ENCODE assay signal across 10 cellular contexts in the genomic region with DNA sequence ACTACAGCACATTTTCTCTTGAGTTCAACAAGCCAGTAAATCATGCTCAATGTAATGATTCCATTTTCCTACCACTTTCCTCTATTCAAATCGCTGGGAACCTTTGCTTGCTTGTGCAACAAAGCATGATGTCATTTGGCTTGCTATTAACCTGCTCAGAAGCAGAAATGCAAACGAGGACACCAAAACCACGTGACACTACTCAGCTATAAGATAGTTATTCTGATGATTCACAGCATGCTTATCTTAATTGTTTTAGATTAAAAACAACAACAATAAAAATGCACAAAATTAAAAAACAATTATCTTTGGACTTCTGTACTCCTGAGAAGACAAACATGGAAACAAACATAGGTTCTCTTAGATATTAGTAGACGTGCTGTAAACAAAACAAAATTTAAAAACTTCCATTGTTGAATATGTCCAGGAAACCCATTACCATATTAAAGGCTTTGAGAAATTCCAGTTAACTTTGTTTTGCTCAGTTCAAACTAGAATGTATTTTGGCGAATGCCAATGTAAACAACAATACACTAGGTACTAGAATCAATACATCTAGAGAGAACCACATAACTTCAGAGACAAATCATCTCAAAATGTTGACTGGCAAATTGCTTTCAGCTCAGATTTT.
DNase-seq lines count a peak whose midpoint lies in the region; ATAC-seq, FAIRE-seq and TF ChIP-seq lines count a peak whose summit lies in the region.
"Had no signal": no experiment of that assay in that cellular context is flagged by ENCODE, and none has a peak within 500 bp of the region (broad histone marks: within the 10 kb centered on the region; RNA-seq: fewer than 3 reads in every experiment).

No MANE protein-coding gene starts in this region.

- no peak overlapping the region for H3K4me2 ChIP-seq in GM12878 (ENCODE audit: control insufficient read depth, insufficient read depth)

- no TSS peak for BruUV-seq in GM12878 (replicated peaks; lab: Mats Ljungman, UMichigan)

- H3K27me3 ChIP-seq in GM12878 (replicated peaks in 1 of 2; ENCODE audit: control insufficient read depth in 2 of 2, insufficient read depth in 2 of 2, low read length in 1 of 2), result no peaks in the 10 kb centered on the region
- H3K27me3 ChIP-seq: tibial artery had no signal

- no peaks in the 10 kb centered on the region for H3K36me3 Mint-ChIP-seq in activated CD4-positive, alpha-beta T cell treated with anti-CD3 and anti-CD28 coated beads, Interleukin-2, amount 10 ng/mL, durations not matched to agents 7 days and 5 days (ENCODE audit: low read depth)
- no peaks in the 10 kb centered on the region for H3K36me3 Mint-ChIP-seq in immature natural killer cell
- H3K36me3 Mint-ChIP-seq: natural killer cell treated with Interleukin-12 subunit alpha and Interleukin-12 subunit beta and Interleukin-15 and Interleukin-18, amount 100 ng/mL, for 72 hours had no signal

- TF ChIP-seq CTCF in GM12878 (IDR thresholded peaks at IDR 0.05 in 2 of 3, conservative IDR thresholded peaks at IDR 0.05 in 1 of 3; ENCODE audit: control insufficient read depth in 2 of 3, extremely low read depth in 1 of 3, insufficient read depth in 1 of 3, low read depth in 3 of 3, low read length in 3 of 3), result no peak

- no peak for TF ChIP-seq EP300 in GM12878 (IDR thresholded peaks at IDR 0.05; ENCODE audit: borderline replicate concordance in 1 of 2, control insufficient read depth in 1 of 2, low read depth in 2 of 2, low read length in 2 of 2)

- no peak overlapping the region for H2AFZ ChIP-seq in GM12878 (ENCODE audit: control insufficient read depth, low read depth, low read length)

- RAD21 ChIA-PET in GM12878 (lab: Charles Lee; ENCODE audit: unreplicated experiment), result no interaction called here

- FAIRE-seq in GM12878 (lab: Jason Lieb, UNC), result no peak

- no peaks in the 10 kb centered on the region for H3K9me3 Mint-ChIP-seq in activated CD4-positive, alpha-beta T cell treated with anti-CD3 and anti-CD28 coated beads, Interleukin-2, amount 10 ng/mL, durations not matched to agents 7 days and 5 days
- no peaks in the 10 kb centered on the region for H3K9me3 Mint-ChIP-seq in immature natural killer cell
- H3K9me3 Mint-ChIP-seq: natural killer cell treated with Interleukin-12 subunit alpha and Interleukin-12 subunit beta and Interleukin-15 and Interleukin-18, amount 100 ng/mL, for 72 hours had no signal

- CTCF ChIA-PET in GM12878 (lab: Yijun Ruan, JAX), result interaction anchor here (1.0 to 3.5 kb wide), 3 partner anchors 41 to 86 kb away, joined by 3 to 16 read pairs (median 3); no protein-coding TSS in a partner anchor
- CTCF ChIA-PET in activated CD4-positive, alpha-beta T cell treated with anti-CD3 and anti-CD28 coated beads, Interleukin-2, amount 10 ng/mL, durations not matched to agents 7 days and 5 days (lab: Charles Lee), result interaction anchor here (1.3 kb wide), 1 partner anchor 8 kb away, joined by 3 read pairs; no protein-coding TSS in a partner anchor

- no peak for TF ChIP-seq RAD21 in GM12878 (IDR thresholded peaks at IDR 0.05; ENCODE audit: insufficient read depth, low read depth, low read length)

- H3K27me3 Mint-ChIP-seq in activated CD4-positive, alpha-beta T cell treated with anti-CD3 and anti-CD28 coated beads, Interleukin-2, amount 10 ng/mL, durations not matched to agents 7 days and 5 days, result peaks cover 19% of the 10 kb centered on the region
- peaks cover 0 to 4% (median 4%) of the 10 kb centered on the region in 3 donors for H3K27me3 Mint-ChIP-seq in immature natural killer cell (ENCODE audit: low read depth in 3 of 3)

- no peaks in the 10 kb centered on the region for H3K79me2 ChIP-seq in GM12878 (ENCODE audit: control insufficient read depth, insufficient read depth, low read length)

- SMC1A ChIA-PET in GM12878 (lab: Charles Lee; ENCODE audit: uncharacterized antibody, unreplicated experiment), result interaction anchor here (2.5 to 2.8 kb wide), 2 partner anchors 36 to 86 kb away, joined by 15 to 16 read pairs; no protein-coding TSS in a partner anchor

- H3K9me3 ChIP-seq in GM12878 (replicated peaks; ENCODE audit: control insufficient read depth, insufficient read depth, low read length), result no peaks in the 10 kb centered on the region
- H3K9me3 ChIP-seq: tibial artery had no signal

- no peaks in the 10 kb centered on the region for H3K36me3 ChIP-seq in GM12878 (ENCODE audit: control insufficient read depth in 2 of 2, insufficient read depth in 2 of 2, low read length in 1 of 2)
- H3K36me3 ChIP-seq: tibial artery had no signal

- WGBS in GM12878 (ENCODE audit: insufficient coverage, insufficient replicate concordance, low lambda C conversion rate, missing lambda C conversion rate), result 36% methylated on average over 5 of the region's 5 CpGs

- no peak for TF ChIP-seq POLR2A in GM12878 (IDR thresholded peaks at IDR 0.05; ENCODE audit: low read depth, low read length)

- H4K20me1 ChIP-seq in GM12878 (ENCODE audit: control insufficient read depth, insufficient read depth), result no peaks in the 10 kb centered on the region

- H3K27ac ChIP-seq in GM12878 (ENCODE audit: control insufficient read depth, insufficient read depth), result no peak overlapping the region
- H3K27ac ChIP-seq: tibial artery had no signal

- DNase-seq in LoVo (ENCODE audit: low spot score) (peak; percentile 27), GM12878 (ENCODE audit: low read depth, low spot score) (no peak), left lobe of liver (ENCODE audit: low spot score) (peak; percentile 61), immature natural killer cell (no peak)
- no peak for DNase-seq in activated CD4-positive, alpha-beta T cell treated with anti-CD3 and anti-CD28 coated beads, Interleukin-2, amount 10 ng/mL, durations not matched to agents 7 days and 5 days
- DNase-seq in stimulated activated CD4-positive, alpha-beta T cell treated with anti-CD3 and anti-CD28 coated beads, Interleukin-2, amount 100 ng/mL, for 24 hours, result no peak
- DNase-seq: GDM1, tibial artery had no signal

- H3K4me3 Mint-ChIP-seq in activated CD4-positive, alpha-beta T cell treated with anti-CD3 and anti-CD28 coated beads, Interleukin-2, amount 10 ng/mL, durations not matched to agents 7 days and 5 days, result no peak overlapping the region
- no peak overlapping the region for H3K4me3 Mint-ChIP-seq in immature natural killer cell
- H3K4me3 Mint-ChIP-seq: natural killer cell treated with Interleukin-12 subunit alpha and Interleukin-12 subunit beta and Interleukin-15 and Interleukin-18, amount 100 ng/mL, for 72 hours had no signal

- H3K4me3 ChIP-seq in GM12878, result no peak overlapping the region
- H3K4me3 ChIP-seq: tibial artery had no signal

- H3K27ac Mint-ChIP-seq in activated CD4-positive, alpha-beta T cell treated with anti-CD3 and anti-CD28 coated beads, Interleukin-2, amount 10 ng/mL, durations not matched to agents 7 days and 5 days, result no peak overlapping the region
- no peak overlapping the region for H3K27ac Mint-ChIP-seq in immature natural killer cell
- H3K27ac Mint-ChIP-seq: natural killer cell treated with Interleukin-12 subunit alpha and Interleukin-12 subunit beta and Interleukin-15 and Interleukin-18, amount 100 ng/mL, for 72 hours had no signal

- in situ Hi-C loops in GM12878 (cut with MboI), result no loop called here

- H3K4me1 Mint-ChIP-seq in activated CD4-positive, alpha-beta T cell treated with anti-CD3 and anti-CD28 coated beads, Interleukin-2, amount 10 ng/mL, durations not matched to agents 7 days and 5 days, result peaks cover 14% of the 10 kb centered on the region
- H3K4me1 Mint-ChIP-seq in immature natural killer cell, result peaks cover 25 to 34% of the 10 kb centered on the region in 2 donors

- no peak overlapping the region for H3K9ac ChIP-seq in GM12878 (ENCODE audit: control insufficient read depth, insufficient read depth, low read length)

- POLR2A ChIA-PET in GM12878 (lab: Charles Lee), result no interaction called here
- POLR2A ChIA-PET in activated CD4-positive, alpha-beta T cell treated with anti-CD3 and anti-CD28 coated beads, Interleukin-2, amount 10 ng/mL, durations not matched to agents 7 days and 5 days (lab: Charles Lee), result no interaction called here

- peaks cover 28% of the 10 kb centered on the region for H3K4me1 ChIP-seq in GM12878 (ENCODE audit: control insufficient read depth, insufficient read depth, low read length)

- ATAC-seq in GM19463 (IDR thresholded peaks at IDR 0.05; ENCODE audit: unreplicated experiment) (peak; percentile 41), GM12878 (0 out of 3 replicates have a peak, but pooled peaks have one; percentile 20), left lobe of liver (peak; percentile 92)
- ATAC-seq: natural killer cell treated with Interleukin-12 subunit alpha and Interleukin-12 subunit beta and Interleukin-15 and Interleukin-18, amount 100 ng/mL, for 72 hours had no signal

- intact Hi-C loops in GM12878 (cut with micrococcal nuclease; ENCODE audit: unreplicated experiment), result no loop called here

TF ChIP-seq in GM12878, 131 proteins besides CTCF, POLR2A, EP300 and RAD21 (continues in another document):
- TF ChIP-seq, protein P1, sequence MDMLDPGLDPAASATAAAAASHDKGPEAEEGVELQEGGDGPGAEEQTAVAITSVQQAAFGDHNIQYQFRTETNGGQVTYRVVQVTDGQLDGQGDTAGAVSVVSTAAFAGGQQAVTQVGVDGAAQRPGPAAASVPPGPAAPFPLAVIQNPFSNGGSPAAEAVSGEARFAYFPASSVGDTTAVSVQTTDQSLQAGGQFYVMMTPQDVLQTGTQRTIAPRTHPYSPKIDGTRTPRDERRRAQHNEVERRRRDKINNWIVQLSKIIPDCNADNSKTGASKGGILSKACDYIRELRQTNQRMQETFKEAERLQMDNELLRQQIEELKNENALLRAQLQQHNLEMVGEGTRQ (IDR thresholded peaks at IDR 0.05; ENCODE audit: borderline replicate concordance, low read depth, low read length), result peak; percentile 7; the same call in 1 of the 2 replicates
- TF ChIP-seq ATF7 (IDR thresholded peaks at IDR 0.05; ENCODE audit: low read depth), result peak; percentile 79
- TF ChIP-seq, protein P2, sequence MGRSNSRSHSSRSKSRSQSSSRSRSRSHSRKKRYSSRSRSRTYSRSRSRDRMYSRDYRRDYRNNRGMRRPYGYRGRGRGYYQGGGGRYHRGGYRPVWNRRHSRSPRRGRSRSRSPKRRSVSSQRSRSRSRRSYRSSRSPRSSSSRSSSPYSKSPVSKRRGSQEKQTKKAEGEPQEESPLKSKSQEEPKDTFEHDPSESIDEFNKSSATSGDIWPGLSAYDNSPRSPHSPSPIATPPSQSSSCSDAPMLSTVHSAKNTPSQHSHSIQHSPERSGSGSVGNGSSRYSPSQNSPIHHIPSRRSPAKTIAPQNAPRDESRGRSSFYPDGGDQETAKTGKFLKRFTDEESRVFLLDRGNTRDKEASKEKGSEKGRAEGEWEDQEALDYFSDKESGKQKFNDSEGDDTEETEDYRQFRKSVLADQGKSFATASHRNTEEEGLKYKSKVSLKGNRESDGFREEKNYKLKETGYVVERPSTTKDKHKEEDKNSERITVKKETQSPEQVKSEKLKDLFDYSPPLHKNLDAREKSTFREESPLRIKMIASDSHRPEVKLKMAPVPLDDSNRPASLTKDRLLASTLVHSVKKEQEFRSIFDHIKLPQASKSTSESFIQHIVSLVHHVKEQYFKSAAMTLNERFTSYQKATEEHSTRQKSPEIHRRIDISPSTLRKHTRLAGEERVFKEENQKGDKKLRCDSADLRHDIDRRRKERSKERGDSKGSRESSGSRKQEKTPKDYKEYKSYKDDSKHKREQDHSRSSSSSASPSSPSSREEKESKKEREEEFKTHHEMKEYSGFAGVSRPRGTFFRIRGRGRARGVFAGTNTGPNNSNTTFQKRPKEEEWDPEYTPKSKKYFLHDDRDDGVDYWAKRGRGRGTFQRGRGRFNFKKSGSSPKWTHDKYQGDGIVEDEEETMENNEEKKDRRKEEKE (IDR thresholded peaks at IDR 0.05), result no peak

Comparison
In these comparisons a context has a peak if more than half of its experiments do, and no peak if none do; other contexts are left out.
1. ATAC-seq: peak in every context shown above with its lines; median percentile 92 in left lobe of liver; 41 in GM19463; 20 in GM12878.
2. DNase-seq: peak in LoVo (single experiment) and left lobe of liver (single experiment); none in GM12878 (single experiment), activated CD4-positive, alpha-beta T cell treated with anti-CD3 and anti-CD28 coated beads, Interleukin-2, amount 10 ng/mL, durations not matched to agents 7 days and 5 days (single experiment), stimulated activated CD4-positive, alpha-beta T cell treated with anti-CD3 and anti-CD28 coated beads, Interleukin-2, amount 100 ng/mL, for 24 hours (0 of 2) and immature natural killer cell (0 of 3).